ENCODE assay signal across 19 cellular contexts in the genomic region with DNA sequence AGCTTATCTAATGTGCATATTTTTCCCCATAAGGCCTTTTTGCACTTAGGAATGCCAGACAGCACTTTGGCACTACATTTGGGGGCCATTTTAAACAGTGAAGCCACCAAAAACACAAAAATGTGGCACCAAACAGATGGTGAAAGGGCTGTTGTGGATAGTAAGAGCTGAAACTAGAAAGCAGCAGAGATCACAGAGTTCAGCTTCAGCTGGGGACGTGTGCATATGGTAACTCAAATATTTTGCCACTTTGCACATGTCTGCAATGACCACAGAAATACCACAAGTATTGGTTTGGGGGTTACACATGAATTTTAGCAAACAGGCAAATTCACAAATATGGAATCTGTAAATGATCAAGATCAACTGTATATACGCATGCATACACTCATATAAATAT.
A peak's percentile ranks its signal among the peaks of the same experiment; 100 is the strongest.
DNase-seq lines count a peak whose midpoint lies in the region; ATAC-seq, FAIRE-seq and TF ChIP-seq lines count a peak whose summit lies in the region.
"Had no signal": no experiment of that assay in that cellular context is flagged by ENCODE, and none has a peak within 500 bp of the region (broad histone marks: within the 10 kb centered on the region; RNA-seq: fewer than 3 reads in every experiment).

No MANE protein-coding gene starts in this region.

- RAD21 ChIA-PET in GM12878 (lab: Charles Lee; ENCODE audit: unreplicated experiment) = interaction anchor here (1.5 kb wide), 1 partner anchor 17 kb away, joined by 3 read pairs; no protein-coding TSS in a partner anchor

- H3K36me3 ChIP-seq in GM12878 (ENCODE audit: control insufficient read depth in 2 of 2, insufficient read depth in 2 of 2, low read length in 1 of 2) = no peaks in the 10 kb centered on the region

- intact Hi-C loops in GM12878 (cut with micrococcal nuclease; ENCODE audit: unreplicated experiment) = no loop called here

- CTCF ChIA-PET in GM12878 (lab: Yijun Ruan, JAX) = interaction anchor here (0.9 to 3.0 kb wide), 4 partner anchors 10 to 30 kb away, joined by 3 to 14 read pairs (median 10); no protein-coding TSS in a partner anchor

- DNase-seq in GM12864 (ENCODE audit: low read depth) = peak; percentile 42
- DNase-seq in GM12878 (ENCODE audit: low read depth, low spot score) = no peak
- DNase-seq in superior temporal gyrus (ENCODE audit: extremely low spot score) = no peak
- DNase-seq: BE2C, EL, GF-D8, NCI-H1694, SHP77 treated with DMSO at 0.1 percent for 48 hours, T-helper 2 cell had no signal

- no peak for TF ChIP-seq POLR2A in GM12878 (IDR thresholded peaks at IDR 0.05; ENCODE audit: low read depth, low read length)

- no peak for FAIRE-seq in GM12878 (lab: Jason Lieb, UNC)
- FAIRE-seq: GM19239, H1 had no signal

- H3K4me1 ChIP-seq in GM12878 (ENCODE audit: control insufficient read depth, insufficient read depth, low read length) = peaks cover 18% of the 10 kb centered on the region
- H3K4me1 ChIP-seq: BE2C had no signal

- TF ChIP-seq CTCF in GM12864 (IDR thresholded peaks at IDR 0.05; ENCODE audit: low read depth, low read length, missing control alignments) = no peak
- no peak for TF ChIP-seq CTCF in GM12878 (IDR thresholded peaks at IDR 0.05 in 2 of 3, conservative IDR thresholded peaks at IDR 0.05 in 1 of 3; ENCODE audit: control insufficient read depth in 2 of 3, extremely low read depth in 1 of 3, insufficient read depth in 1 of 3, low read depth in 3 of 3, low read length in 3 of 3)

- H3K27ac ChIP-seq in GM12878 (ENCODE audit: control insufficient read depth, insufficient read depth) = no peak overlapping the region
- H3K27ac ChIP-seq: RWPE1, SK-N-MC had no signal

- H3K9ac ChIP-seq in GM12878 (ENCODE audit: control insufficient read depth, insufficient read depth, low read length) = no peak overlapping the region

- no peak overlapping the region for H3K4me2 ChIP-seq in GM12878 (ENCODE audit: control insufficient read depth, insufficient read depth)

- H3K9me3 ChIP-seq in GM12878 (replicated peaks; ENCODE audit: control insufficient read depth, insufficient read depth, low read length) = no peaks in the 10 kb centered on the region
- H3K9me3 ChIP-seq: BE2C had no signal

- H3K4me3 ChIP-seq in GM12864 (ENCODE audit: low read depth, low read length) = no peak overlapping the region
- no peak overlapping the region for H3K4me3 ChIP-seq in GM12878
- H3K4me3 ChIP-seq: SK-N-MC had no signal

- no peaks in the 10 kb centered on the region for H4K20me1 ChIP-seq in GM12878 (ENCODE audit: control insufficient read depth, insufficient read depth)

- H3K27me3 ChIP-seq in GM12878 (replicated peaks in 1 of 2; ENCODE audit: control insufficient read depth in 2 of 2, insufficient read depth in 2 of 2, low read length in 1 of 2) = no peaks in the 10 kb centered on the region
- H3K27me3 ChIP-seq: BE2C had no signal

- no peaks in the 10 kb centered on the region for H3K79me2 ChIP-seq in GM12878 (ENCODE audit: control insufficient read depth, insufficient read depth, low read length)

- ATAC-seq in GM19463 (IDR thresholded peaks at IDR 0.05; ENCODE audit: unreplicated experiment) (peak; percentile 54), HG03280 (IDR thresholded peaks at IDR 0.05; ENCODE audit: unreplicated experiment) (peak; percentile 61), GM12878 (peak; percentile 74), GM19397 (IDR thresholded peaks at IDR 0.05; ENCODE audit: unreplicated experiment) (no peak), HG03139 (IDR thresholded peaks at IDR 0.05; ENCODE audit: unreplicated experiment) (no peak)
- no peak for ATAC-seq in activated CD4-positive, CD25-positive, alpha-beta regulatory T cell treated with anti-CD3 and anti-CD28 coated beads, Interleukin-2, amount 50 U/mL, for 24 hours
- ATAC-seq: HCT116 had no signal

- no peak for TF ChIP-seq RAD21 in GM12878 (IDR thresholded peaks at IDR 0.05; ENCODE audit: insufficient read depth, low read depth, low read length)

- SMC1A ChIA-PET in GM12878 (lab: Charles Lee; ENCODE audit: uncharacterized antibody, unreplicated experiment) = interaction anchor here (0.8 to 2.8 kb wide), 6 partner anchors 8 to 44 kb away, joined by 3 to 18 read pairs (median 4); no protein-coding TSS in a partner anchor

- in situ Hi-C loops in GM12878 (cut with MboI) = no loop called here

- no peak overlapping the region for H2AFZ ChIP-seq in GM12878 (ENCODE audit: control insufficient read depth, low read depth, low read length)

- 91% methylated on average over 2 of the region's 2 CpGs for WGBS in GM12878 (ENCODE audit: insufficient coverage, insufficient replicate concordance, low lambda C conversion rate, missing lambda C conversion rate)

- BruUV-seq in GM12878 (replicated peaks; lab: Mats Ljungman, UMichigan) = no TSS peak

- POLR2A ChIA-PET in GM12878 (lab: Charles Lee) = interaction anchor here (0.6 to 1.3 kb wide), 2 partner anchors 20 to 417 kb away, joined by 3 to 6 read pairs; no protein-coding TSS in a partner anchor

- no peak for TF ChIP-seq EP300 in GM12878 (IDR thresholded peaks at IDR 0.05; ENCODE audit: borderline replicate concordance in 1 of 2, control insufficient read depth in 1 of 2, low read depth in 2 of 2, low read length in 2 of 2)

TF ChIP-seq in GM12878, 131 proteins besides CTCF, POLR2A, EP300 and RAD21:
- TF ChIP-seq GABPA (IDR thresholded peaks at IDR 0.05; ENCODE audit: low read depth) = no peak
- TF ChIP-seq, protein P1, sequence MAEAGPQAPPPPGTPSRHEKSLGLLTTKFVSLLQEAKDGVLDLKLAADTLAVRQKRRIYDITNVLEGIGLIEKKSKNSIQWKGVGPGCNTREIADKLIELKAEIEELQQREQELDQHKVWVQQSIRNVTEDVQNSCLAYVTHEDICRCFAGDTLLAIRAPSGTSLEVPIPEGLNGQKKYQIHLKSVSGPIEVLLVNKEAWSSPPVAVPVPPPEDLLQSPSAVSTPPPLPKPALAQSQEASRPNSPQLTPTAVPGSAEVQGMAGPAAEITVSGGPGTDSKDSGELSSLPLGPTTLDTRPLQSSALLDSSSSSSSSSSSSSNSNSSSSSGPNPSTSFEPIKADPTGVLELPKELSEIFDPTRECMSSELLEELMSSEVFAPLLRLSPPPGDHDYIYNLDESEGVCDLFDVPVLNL (IDR thresholded peaks at IDR 0.05; ENCODE audit: low read depth, low read length) = no peak
- TF ChIP-seq, protein P2, sequence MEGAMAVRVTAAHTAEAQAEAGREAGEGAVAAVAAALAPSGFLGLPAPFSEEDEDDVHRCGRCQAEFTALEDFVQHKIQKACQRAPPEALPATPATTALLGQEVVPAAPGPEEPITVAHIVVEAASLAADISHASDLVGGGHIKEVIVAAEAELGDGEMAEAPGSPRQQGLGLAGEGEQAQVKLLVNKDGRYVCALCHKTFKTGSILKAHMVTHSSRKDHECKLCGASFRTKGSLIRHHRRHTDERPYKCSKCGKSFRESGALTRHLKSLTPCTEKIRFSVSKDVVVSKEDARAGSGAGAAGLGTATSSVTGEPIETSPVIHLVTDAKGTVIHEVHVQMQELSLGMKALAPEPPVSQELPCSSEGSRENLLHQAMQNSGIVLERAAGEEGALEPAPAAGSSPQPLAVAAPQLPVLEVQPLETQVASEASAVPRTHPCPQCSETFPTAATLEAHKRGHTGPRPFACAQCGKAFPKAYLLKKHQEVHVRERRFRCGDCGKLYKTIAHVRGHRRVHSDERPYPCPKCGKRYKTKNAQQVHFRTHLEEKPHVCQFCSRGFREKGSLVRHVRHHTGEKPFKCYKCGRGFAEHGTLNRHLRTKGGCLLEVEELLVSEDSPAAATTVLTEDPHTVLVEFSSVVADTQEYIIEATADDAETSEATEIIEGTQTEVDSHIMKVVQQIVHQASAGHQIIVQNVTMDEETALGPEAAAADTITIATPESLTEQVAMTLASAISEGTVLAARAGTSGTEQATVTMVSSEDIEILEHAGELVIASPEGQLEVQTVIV (IDR thresholded peaks at IDR 0.05; ENCODE audit: borderline replicate concordance, partially characterized antibody) = no peak
- no peak for TF ChIP-seq SMAD1 (IDR thresholded peaks at IDR 0.05; ENCODE audit: low read depth, partially characterized antibody)
- TF ChIP-seq MYC (IDR thresholded peaks at IDR 0.05; ENCODE audit: insufficient read depth, insufficient read length, insufficient replicate concordance, low read length, severe bottlenecking) = no peak
- no peak for TF ChIP-seq ZNF622 (IDR thresholded peaks at IDR 0.05)
- peak; percentile 48 for TF ChIP-seq RUNX3 (IDR thresholded peaks at IDR 0.05; ENCODE audit: low read length)
TF ChIP-seq in GM12878: peak in this region for 1.

Comparison
In these comparisons a context has a peak if more than half of its experiments do, and no peak if none do; other contexts are left out.
1. ATAC-seq: peak in GM19463 (single experiment), HG03280 (single experiment) and GM12878 (single experiment); none in GM19397 (single experiment), activated CD4-positive, CD25-positive, alpha-beta regulatory T cell treated with anti-CD3 and anti-CD28 coated beads, Interleukin-2, amount 50 U/mL, for 24 hours (0 of 2) and HG03139 (single experiment).